Comparison of ENCODE assay signal across 9 cellular contexts in the genomic region with DNA sequence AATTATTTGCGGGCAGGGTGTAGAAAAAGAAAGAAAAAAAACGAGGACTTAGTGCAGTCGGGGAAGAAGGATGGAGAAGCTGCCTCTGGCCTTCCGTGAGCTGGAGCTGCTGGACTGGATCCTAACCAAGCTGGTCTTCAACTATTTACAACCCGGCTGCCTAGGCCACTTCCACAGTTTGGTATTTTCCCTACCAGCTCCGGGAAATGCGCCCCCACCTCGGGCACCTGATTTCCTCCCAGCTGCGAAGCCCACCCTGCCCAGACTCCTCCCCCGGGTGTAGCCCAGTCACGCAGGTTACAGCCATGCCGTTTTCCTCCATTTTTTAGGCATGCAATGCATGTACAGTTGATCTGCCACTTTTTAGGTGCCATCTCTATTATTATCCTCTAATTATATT. TPM values are rescaled to one million over a fixed set of nuclear protein-coding genes. Genes with fewer than 3 reads are reported as not detected.
DNase-seq lines count a peak whose midpoint lies in the region; ATAC-seq and TF ChIP-seq lines count a peak whose summit lies in the region.
"Had no signal": no experiment of that assay in that cellular context is flagged by ENCODE, and none has a peak within 500 bp of the region (broad histone marks: within the 10 kb centered on the region; RNA-seq: fewer than 3 reads in every experiment).

No MANE protein-coding gene starts in this region.

- CTCF ChIA-PET in PC-9 (lab: Charles Lee), result interaction anchor here (0.6 kb wide), 1 partner anchor 189 kb away, joined by 5 read pairs; no protein-coding TSS in a partner anchor

- H3K36me3 ChIP-seq in DND-41 (ENCODE audit: insufficient read depth, low read length) (no peaks in the 10 kb centered on the region), PC-9 (ENCODE audit: low read depth) (no peaks in the 10 kb centered on the region)

- no peaks in the 10 kb centered on the region for H3K27me3 Mint-ChIP-seq in neural crest cell (ENCODE audit: low read depth)

- intact Hi-C loops in PC-9 (cut with micrococcal nuclease; ENCODE audit: unreplicated experiment), result loop anchor here (5.0 kb wide), 1 partner anchor 93 kb away; no protein-coding TSS in a partner anchor

- H3K4me2 ChIP-seq in DND-41 (ENCODE audit: insufficient read depth, low read length) (peak overlapping the region; percentile 44), PC-9 (no peak overlapping the region)

- DNase-seq in DND-41, result peak; percentile 85
- peak; percentile 92 for DNase-seq in NCI-H146 treated with DMSO at 0.1 percent for 48 hours (lab: John Stamatoyannopoulos, UW; ENCODE audit: unreplicated experiment)
- DNase-seq in astrocyte of the hippocampus (ENCODE audit: low read depth, low spot score), result peak; percentile 22
- peak; percentile 9 for DNase-seq in neural crest cell (ENCODE audit: low read depth, low spot score)
- no peak for DNase-seq in NCI-H1694 (lab: John Stamatoyannopoulos, UW)
- DNase-seq in PC-9, result no peak

- H4K20me1 ChIP-seq in DND-41 (ENCODE audit: insufficient read depth, low read length) (no peaks in the 10 kb centered on the region), PC-9 (ENCODE audit: insufficient read depth) (no peaks in the 10 kb centered on the region)

- ATAC-seq in DND-41 (ENCODE audit: insufficient read depth, low read depth) (peak; percentile 82), GM18520 (IDR thresholded peaks at IDR 0.05; ENCODE audit: unreplicated experiment) (no peak), HG02970 (IDR thresholded peaks at IDR 0.05; ENCODE audit: low FRiP score, unreplicated experiment) (no peak)

- H3K9me3 Mint-ChIP-seq in neural crest cell, result no peaks in the 10 kb centered on the region

- peaks cover 62% of the 10 kb centered on the region for H3K4me1 ChIP-seq in DND-41 (ENCODE audit: insufficient read depth, low read length)
- peaks cover 8% of the 10 kb centered on the region; the same call in 1 of the 2 replicates for H3K4me1 ChIP-seq in PC-9 (replicated peaks; ENCODE audit: insufficient read depth)

- no peak overlapping the region for H3K27ac Mint-ChIP-seq in neural crest cell (ENCODE audit: unreplicated experiment)

- peak overlapping the region; percentile 71; the same call in 1 of the 2 replicates for H3K27ac ChIP-seq in DND-41 (ENCODE audit: low read length)
- no peak overlapping the region for H3K27ac ChIP-seq in PC-9

- H3K79me2 ChIP-seq in DND-41 (ENCODE audit: insufficient read depth, low read length) (peaks cover 10% of the 10 kb centered on the region), PC-9 (ENCODE audit: low read depth) (no peaks in the 10 kb centered on the region)

- H3K9ac ChIP-seq in DND-41 (ENCODE audit: low read depth, low read length), result peak overlapping the region; percentile 35; the same call in 1 of the 2 replicates

- peaks cover 5% of the 10 kb centered on the region for H3K4me1 Mint-ChIP-seq in neural crest cell

- H3K36me3 Mint-ChIP-seq in neural crest cell (ENCODE audit: low read depth), result no peaks in the 10 kb centered on the region

- H2AFZ ChIP-seq in DND-41 (ENCODE audit: low read depth, low read length) (peak overlapping the region; percentile 1; the same call in 1 of the 2 replicates), PC-9 (no peak overlapping the region)

- H3K27me3 ChIP-seq in DND-41 (ENCODE audit: insufficient read depth, low read length, poor library complexity) (no peaks in the 10 kb centered on the region), PC-9 (ENCODE audit: insufficient read depth, low read depth) (no peaks in the 10 kb centered on the region)

- no peaks in the 10 kb centered on the region for H3F3A ChIP-seq in PC-9 (ENCODE audit: insufficient read depth, low read depth)

- POLR2A ChIA-PET in PC-9 (lab: Charles Lee; ENCODE audit: unreplicated experiment), result no interaction called here

- H3K9me3 ChIP-seq in DND-41 (ENCODE audit: insufficient read depth, low read length, severe bottlenecking), result peaks cover under 1% of the 10 kb centered on the region
- H3K9me3 ChIP-seq in PC-9 (ENCODE audit: insufficient read depth, low read depth), result no peaks in the 10 kb centered on the region

- no peak overlapping the region for H3K4me3 Mint-ChIP-seq in neural crest cell

- no peaks in the 10 kb centered on the region for H3K9me2 ChIP-seq in PC-9 (ENCODE audit: insufficient read depth)

- H3K4me3 ChIP-seq in DND-41 (ENCODE audit: low read depth in 1 of 2, low read length in 2 of 2), result no peak overlapping the region
- no peak overlapping the region for H3K4me3 ChIP-seq in PC-9

- TF ChIP-seq CTCF in DND-41 (IDR thresholded peaks at IDR 0.05; ENCODE audit: borderline replicate concordance, extremely low read depth, low read length, poor library complexity, severe bottlenecking) (no peak), neural crest cell (conservative IDR thresholded peaks at IDR 0.05) (no peak), PC-9 (conservative IDR thresholded peaks at IDR 0.05) (no peak)

- BruUV-seq in PC-9 (replicated peaks; lab: Mats Ljungman, UMichigan), result no TSS peak

RNA-seq across cellular contexts. Expression of a gene that starts 21.2 kb away (rescaled TPM):
- total RNA-seq in neural crest cell, result not detected in 2 replicates
- total RNA-seq in PC-9 (2021), result not detected in 2 replicates
- total RNA-seq: HT1080 had no signal

Comparison
In these comparisons a context has a peak if more than half of its experiments do, and no peak if none do; other contexts are left out.
1. DNase-seq: peak in DND-41 (single experiment), NCI-H146 treated with DMSO at 0.1 percent for 48 hours (single experiment), astrocyte of the hippocampus (single experiment) and neural crest cell (single experiment); none in NCI-H1694 (single experiment) and PC-9 (0 of 2).